Comparison of ENCODE assay signal across 32 cellular contexts in the genomic region with DNA sequence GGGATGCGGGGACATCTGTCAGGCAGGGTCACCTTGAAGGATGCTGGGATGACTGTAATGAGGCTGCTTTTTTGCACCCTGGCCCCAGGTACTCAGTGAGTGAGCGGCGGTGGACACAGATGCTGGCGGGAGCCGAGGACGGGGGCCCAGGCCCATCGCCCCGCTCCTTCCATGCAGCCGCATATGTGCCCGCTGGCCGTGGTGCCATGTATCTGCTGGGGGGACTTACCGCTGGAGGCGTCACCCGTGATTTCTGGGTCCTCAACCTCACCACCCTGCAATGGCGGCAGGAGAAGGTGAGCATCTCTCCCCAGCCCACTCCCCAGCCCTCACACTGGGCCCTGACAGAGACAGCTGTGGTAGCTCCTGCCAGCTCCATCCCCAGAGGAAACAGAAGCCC. TPM values are rescaled to one million over a fixed set of nuclear protein-coding genes. Genes with fewer than 3 reads are reported as not detected.
DNase-seq lines count a peak whose midpoint lies in the region; ATAC-seq and TF ChIP-seq lines count a peak whose summit lies in the region.
"Had no signal": no experiment of that assay in that cellular context is flagged by ENCODE, and none has a peak within 500 bp of the region (broad histone marks: within the 10 kb centered on the region; RNA-seq: fewer than 3 reads in every experiment).

No MANE protein-coding gene starts in this region.

- H2AFZ ChIP-seq in osteoblast (ENCODE audit: low read length) = no peak overlapping the region

- ATAC-seq in RWPE2 (ENCODE audit: low read depth) = no peak
- ATAC-seq: A549; CD8-positive, alpha-beta T cell had no signal

- H4K20me1 ChIP-seq in osteoblast (ENCODE audit: insufficient read depth, low read length) = no peaks in the 10 kb centered on the region
- H4K20me1 ChIP-seq: BLaER1 had no signal

- H3K27ac ChIP-seq in RWPE2 (ENCODE audit: poor library complexity, severe bottlenecking) (no peak overlapping the region), osteoblast (ENCODE audit: low read depth, low read length) (no peak overlapping the region)
- H3K27ac ChIP-seq: 22Rv1; A549; BLaER1 treated with 17β-estradiol and CSF1 and Interleukin-3, amounts not matched to agents 10 nM and 100 nM; C4-2B had no signal

- H3K36me3 ChIP-seq in RWPE2 (ENCODE audit: low read depth) (no peaks in the 10 kb centered on the region), osteoblast (ENCODE audit: insufficient read depth, low read length) (no peaks in the 10 kb centered on the region)

- no peak overlapping the region for H3K4me2 ChIP-seq in osteoblast (ENCODE audit: insufficient read depth, low read length)
- H3K4me2 ChIP-seq: A549; BLaER1; BLaER1 treated with 17β-estradiol and CSF1 and Interleukin-3, amounts not matched to agents 10 nM and 100 nM had no signal

- no peak for TF ChIP-seq CTCF in RWPE2 (IDR thresholded peaks at IDR 0.05; ENCODE audit: poor library complexity, severe bottlenecking)
- TF ChIP-seq CTCF in osteoblast (IDR thresholded peaks at IDR 0.05; ENCODE audit: extremely low read depth, low read depth, low read length) = no peak

- H3K79me2 ChIP-seq in osteoblast (ENCODE audit: insufficient read depth, low read length) = no peaks in the 10 kb centered on the region

- H3K27me3 ChIP-seq in RWPE2 (ENCODE audit: insufficient read depth, poor library complexity, severe bottlenecking) (no peaks in the 10 kb centered on the region), osteoblast (ENCODE audit: insufficient read depth, low read length) (no peaks in the 10 kb centered on the region)
- H3K27me3 ChIP-seq: BE2C; BLaER1; BLaER1 treated with 17β-estradiol and CSF1 and Interleukin-3, amounts not matched to agents 10 nM and 100 nM had no signal

- DNase-seq in RWPE2 (ENCODE audit: low spot score) (peak; percentile 63), osteoblast (ENCODE audit: insufficient read length, low spot score, missing footprints) (peak; percentile 72), NCI-H748 treated with DMSO at 0.1 percent for 48 hours (lab: John Stamatoyannopoulos, UW) (no peak)
- no peak for DNase-seq in NK-92 treated with Interleukin-12 subunit alpha and Interleukin-12 subunit beta, amount 100 ng/mL, for 24 hours (lab: John Stamatoyannopoulos, UW)
- DNase-seq: 8988T; ACHN; AML-193; BE2C; C1 segment of cervical spinal cord; Caco-2; Calu3; CD4-positive, alpha-beta memory T cell; CD4-positive, alpha-beta T cell; CD4-positive, CD25-positive, alpha-beta regulatory T cell; CD8-positive, alpha-beta memory T cell; CD8-positive, alpha-beta T cell; COR-L47; DMS 273 treated with DMSO at 0.1 percent for 48 hours; DMS153; DMS53; DMS79; DMS79 treated with DMSO at 0.1 percent for 48 hours; DND-41; EL had no signal

- H3K9me3 ChIP-seq in RWPE2 (ENCODE audit: severe bottlenecking) (no peaks in the 10 kb centered on the region), osteoblast (ENCODE audit: low read depth, low read length) (no peaks in the 10 kb centered on the region)
- H3K9me3 ChIP-seq: A549; BE2C; BLaER1; BLaER1 treated with 17β-estradiol and CSF1 and Interleukin-3, amounts not matched to agents 10 nM and 100 nM; Caco-2 had no signal

- no peaks in the 10 kb centered on the region for H3K4me1 ChIP-seq in RWPE2 (ENCODE audit: insufficient read depth, poor library complexity, severe bottlenecking)
- H3K4me1 ChIP-seq in osteoblast (ENCODE audit: insufficient read depth, low read length) = no peaks in the 10 kb centered on the region
- H3K4me1 ChIP-seq: A549 had no signal

- H3K4me3 ChIP-seq in RWPE2 (ENCODE audit: severe bottlenecking) = no peak overlapping the region
- H3K4me3 ChIP-seq in osteoblast (ENCODE audit: insufficient read depth, low read length) = no peak overlapping the region
- H3K4me3 ChIP-seq: A549; BLaER1; BLaER1 treated with 17β-estradiol and CSF1 and Interleukin-3, amounts not matched to agents 10 nM and 100 nM had no signal

RNA-seq across cellular contexts. Expression of a gene that starts 31.3 kb away (rescaled TPM):
- total RNA-seq in osteoblast = 23.9 and 30.0 TPM in 2 replicates

RNA-seq across cellular contexts. Expression of a gene that starts 33.4 kb away (rescaled TPM):
- not detected in 2 replicates for total RNA-seq in osteoblast
- total RNA-seq: A673; CD4-positive, alpha-beta memory T cell; CD4-positive, alpha-beta T cell; CD4-positive, CD25-positive, alpha-beta regulatory T cell; CD8-positive, alpha-beta memory T cell; CD8-positive, alpha-beta T cell had no signal

RNA-seq across cellular contexts. Expression of a gene that starts 43.6 kb away (rescaled TPM):
- not detected in 2 replicates for total RNA-seq in osteoblast
- total RNA-seq: A172; B cell; CD4-positive, alpha-beta memory T cell; CD4-positive, alpha-beta T cell; CD4-positive, CD25-positive, alpha-beta regulatory T cell; CD8-positive, alpha-beta T cell had no signal

RNA-seq across cellular contexts. Expression of a gene that starts 54.3 kb away (rescaled TPM):
- 18.3 and 23.2 TPM in 2 replicates for total RNA-seq in osteoblast

RNA-seq across cellular contexts. Expression of a gene that starts 54.8 kb away (rescaled TPM):
- 0.36 and 0.59 TPM in 2 replicates for total RNA-seq in osteoblast
- total RNA-seq: CD4-positive, CD25-positive, alpha-beta regulatory T cell had no signal

Comparison
In these comparisons a context has a peak if more than half of its experiments do, and no peak if none do; other contexts are left out.
1. DNase-seq: peak in RWPE2 (single experiment) and osteoblast (single experiment); none in NCI-H748 treated with DMSO at 0.1 percent for 48 hours (single experiment) and NK-92 treated with Interleukin-12 subunit alpha and Interleukin-12 subunit beta, amount 100 ng/mL, for 24 hours (single experiment).